ENCODE assay signal across 1 cellular context in genomic region chr1:117570988-117571409, GRCh38.
TF ChIP-seq lines count a peak whose summit lies in the region.

No MANE protein-coding gene starts in this region.

TF ChIP-seq in GM23338, 12 proteins besides CTCF, POLR2A, EP300 and RAD21 (continued from another document):
- no peak for TF ChIP-seq ZNF462 (CRISPR knock-in tag; IDR thresholded peaks at IDR 0.05)
- no peak for TF ChIP-seq STAT1 (IDR thresholded peaks at IDR 0.05; ENCODE audit: unreplicated experiment)
- no peak for TF ChIP-seq ETS1 (IDR thresholded peaks at IDR 0.05)
